8 cellular contexts compared by ENCODE assay signal in genomic region chr9:127568971-127569818, GRCh38. TPM values are rescaled to one million over a fixed set of nuclear protein-coding genes. Genes with fewer than 3 reads are reported as not detected.
DNase-seq lines count a peak whose midpoint lies in the region; ATAC-seq and TF ChIP-seq lines count a peak whose summit lies in the region.

No MANE protein-coding gene starts in this region.

- CTCF ChIA-PET in MCF 10A (lab: Yijun Ruan, JAX) = interaction anchor here (0.6 kb wide), 1 partner anchor 12 kb away, joined by 3 read pairs; no protein-coding TSS in a partner anchor

- peak overlapping the region; percentile 98 for H3K4me3 Mint-ChIP-seq in MCF 10A (ENCODE audit: unreplicated experiment)

- H3K27ac ChIP-seq in iPS-20b (ENCODE audit: low read length) (peak overlapping the region; percentile 76), smooth muscle cell (ENCODE audit: low read depth) (peak overlapping the region; percentile 83)

- H3K9ac ChIP-seq in iPS-20b (ENCODE audit: low read depth, low read length) = peak overlapping the region; percentile 90
- peak overlapping the region; percentile 88 for H3K9ac ChIP-seq in smooth muscle cell (ENCODE audit: low read depth)

- peak overlapping the region; percentile 55 for H3K27ac Mint-ChIP-seq in MCF 10A (ENCODE audit: low read depth, unreplicated experiment)

- peak overlapping the region; percentile 93 for H3K4me2 ChIP-seq in smooth muscle cell

- H3K9me3 Mint-ChIP-seq in MCF 10A (ENCODE audit: unreplicated experiment) = no peaks in the 10 kb centered on the region

- TSS peak; percentile 57 for BruUV-seq in MCF 10A (replicated peaks; lab: Mats Ljungman, UMichigan)

- H4K20me1 ChIP-seq in smooth muscle cell (ENCODE audit: low read depth) = peaks cover 30% of the 10 kb centered on the region

- peaks cover 31% of the 10 kb centered on the region for H3K4me1 Mint-ChIP-seq in MCF 10A (ENCODE audit: insufficient read depth, unreplicated experiment)

- H3K4me1 ChIP-seq in BE2C (no peaks in the 10 kb centered on the region; the same call in none of the 2 replicates), iPS-20b (ENCODE audit: insufficient read depth, low read length) (peaks cover 22% of the 10 kb centered on the region), smooth muscle cell (ENCODE audit: low read depth) (peaks cover 34% of the 10 kb centered on the region)

- intact Hi-C loops in MCF 10A (cut with micrococcal nuclease) = no loop called here

- peak; percentile 51 for ATAC-seq in GM21619 (IDR thresholded peaks at IDR 0.05; ENCODE audit: unreplicated experiment)
- ATAC-seq in HG02588 (IDR thresholded peaks at IDR 0.05; ENCODE audit: unreplicated experiment) = no peak

- DNase-seq in BE2C (peak; percentile 85), NCI-H2107 (lab: John Stamatoyannopoulos, UW) (peak; percentile 52), MCF 10A (ENCODE audit: unreplicated experiment) (peak; percentile 86), smooth muscle cell (lab: John Stamatoyannopoulos, UW; ENCODE audit: unreplicated experiment) (peak; percentile 81)

- H3K36me3 ChIP-seq in BE2C (no peaks in the 10 kb centered on the region), iPS-20b (ENCODE audit: insufficient read depth, low read depth, low read length) (no peaks in the 10 kb centered on the region), smooth muscle cell (ENCODE audit: low read depth) (no peaks in the 10 kb centered on the region)

- peaks cover 16% of the 10 kb centered on the region for H3F3A ChIP-seq in smooth muscle cell (ENCODE audit: low read depth)

- H3K79me2 ChIP-seq in smooth muscle cell (ENCODE audit: low read depth) = peaks cover 46% of the 10 kb centered on the region

- peaks cover 36% of the 10 kb centered on the region for H3K36me3 Mint-ChIP-seq in MCF 10A (ENCODE audit: insufficient read depth, unreplicated experiment)

- H3K9me3 ChIP-seq in BE2C (no peaks in the 10 kb centered on the region; the same call in 1 of the 2 replicates), iPS-20b (ENCODE audit: insufficient read depth, low read depth, low read length) (no peaks in the 10 kb centered on the region), smooth muscle cell (replicated peaks; ENCODE audit: low read depth) (no peaks in the 10 kb centered on the region)

- H3K27me3 Mint-ChIP-seq in MCF 10A (ENCODE audit: insufficient read depth, unreplicated experiment) = no peaks in the 10 kb centered on the region

- POLR2A ChIA-PET in MCF 10A (lab: Yijun Ruan, JAX) = interaction anchor here (0.6 to 4.8 kb wide), 19 partner anchors 10 to 233 kb away, joined by 3 to 58 read pairs (median 4); partner anchors contain the start of genes SLC2A8, STXBP1 and TOR2A

- H3K4me3 ChIP-seq in BE2C (ENCODE audit: low read depth, low read length) = peak overlapping the region; percentile 66
- peak overlapping the region; percentile 99 for H3K4me3 ChIP-seq in WI38 (ENCODE audit: low read depth, low read length)
- H3K4me3 ChIP-seq in iPS-20b (ENCODE audit: low read length) = peak overlapping the region; percentile 79
- peak overlapping the region; percentile 73 for H3K4me3 ChIP-seq in smooth muscle cell

- WGBS in smooth muscle cell (ENCODE audit: low lambda C conversion rate) = 6% methylated on average over 17 of the region's 76 CpGs

- TF ChIP-seq CTCF in BE2C (IDR thresholded peaks at IDR 0.05; ENCODE audit: low read depth, low read length) (no peak), WI38 (IDR thresholded peaks at IDR 0.05; ENCODE audit: low read depth, low read length) (no peak), MCF 10A (IDR thresholded peaks at IDR 0.05; ENCODE audit: unreplicated experiment) (no peak), smooth muscle cell (IDR thresholded peaks at IDR 0.05; ENCODE audit: borderline replicate concordance, insufficient read depth, poor library complexity, severe bottlenecking) (no peak)

- H3K27me3 ChIP-seq in BE2C = peaks cover 6% of the 10 kb centered on the region; the same call in 1 of the 2 replicates
- H3K27me3 ChIP-seq in iPS-20b (ENCODE audit: insufficient read depth, low read length) = peaks cover 24% of the 10 kb centered on the region
- no peaks in the 10 kb centered on the region for H3K27me3 ChIP-seq in smooth muscle cell (ENCODE audit: low read depth)

- H2AFZ ChIP-seq in smooth muscle cell (ENCODE audit: low read depth) = peak overlapping the region; percentile 41

RNA-seq across cellular contexts. Expression of gene STXBP1, which starts 42.9 kb away (rescaled TPM):
- 118 TPM for polyA plus RNA-seq in BE2C (2012; ENCODE audit: insufficient read depth, insufficient read length, low read depth)
- 20.0 and 36.6 TPM in 2 replicates for total RNA-seq in MCF 10A (2022)
- total RNA-seq in smooth muscle cell = 22.4 and 39.5 TPM in 2 replicates
- polyA plus RNA-seq in smooth muscle cell = 22.8 and 26.7 TPM in 2 replicates
